Comparison of ENCODE assay signal across 12 cellular contexts in genomic region chr6:129882510-129883023, GRCh38. TPM values are rescaled to one million over a fixed set of nuclear protein-coding genes. Genes with fewer than 3 reads are reported as not detected.
DNase-seq lines count a peak whose midpoint lies in the region; ATAC-seq and TF ChIP-seq lines count a peak whose summit lies in the region.
"Had no signal": no experiment of that assay in that cellular context is flagged by ENCODE, and none has a peak within 500 bp of the region (broad histone marks: within the 10 kb centered on the region; RNA-seq: fewer than 3 reads in every experiment).

No MANE protein-coding gene starts in this region.

- H3K27me3 ChIP-seq in CD4-positive, CD25-positive, alpha-beta regulatory T cell (ENCODE audit: control insufficient read depth, insufficient read depth, low read length): no peaks in the 10 kb centered on the region
- no peaks in the 10 kb centered on the region for H3K27me3 ChIP-seq in MM.1S (replicated peaks; ENCODE audit: insufficient read depth, low read length)
- H3K27me3 ChIP-seq: SJCRH30 had no signal

- no peak overlapping the region for H3K27ac ChIP-seq in CD4-positive, CD25-positive, alpha-beta regulatory T cell (ENCODE audit: insufficient read depth, low read length, poor library complexity, severe bottlenecking)
- no peak overlapping the region for H3K27ac ChIP-seq in MM.1S (ENCODE audit: low read length)
- H3K27ac ChIP-seq: parathyroid adenoma, SJCRH30 had no signal

- DNase-seq in CD4-positive, CD25-positive, alpha-beta regulatory T cell: no peak
- DNase-seq in MM.1S (no peak), superior temporal gyrus (ENCODE audit: extremely low spot score) (no peak), HFFc6 (no peak), WTC11 (ENCODE audit: low spot score) (no peak), HT-29 (ENCODE audit: low spot score) (no peak)
- DNase-seq: NCI-H1048, SJCRH30 had no signal

- H3K36me3 Mint-ChIP-seq in CD4-positive, CD25-positive, alpha-beta regulatory T cell: peaks cover 8% of the 10 kb centered on the region
- H3K36me3 Mint-ChIP-seq in HFFc6 (ENCODE audit: low read depth) (peaks cover 21% of the 10 kb centered on the region), WTC11 (peaks cover 4% of the 10 kb centered on the region; the same call in 1 of the 2 replicates)

- H3K27me3 Mint-ChIP-seq in CD4-positive, CD25-positive, alpha-beta regulatory T cell: no peaks in the 10 kb centered on the region
- H3K27me3 Mint-ChIP-seq in HFFc6 (ENCODE audit: insufficient read depth) (0 out of 2 replicates have a peak, but pooled peaks cover 5% of the 10 kb centered on the region), WTC11 (ENCODE audit: low read depth) (no peaks in the 10 kb centered on the region; the same call in 1 of the 2 replicates)

- H2AFZ ChIP-seq in MM.1S (ENCODE audit: low read length): peak overlapping the region; percentile 7; the same call in 1 of the 2 replicates
- H2AFZ ChIP-seq: parathyroid adenoma had no signal

- peak overlapping the region in 2 of 3 donors; percentile 29 to 54 for H3K27ac Mint-ChIP-seq in CD4-positive, CD25-positive, alpha-beta regulatory T cell
- no peak overlapping the region for H3K27ac Mint-ChIP-seq in HFFc6
- no peak overlapping the region for H3K27ac Mint-ChIP-seq in WTC11

- no peaks in the 10 kb centered on the region for H3K4me1 ChIP-seq in CD4-positive, CD25-positive, alpha-beta regulatory T cell (ENCODE audit: control insufficient read depth, insufficient read depth, low read length, poor library complexity, severe bottlenecking)
- H3K4me1 ChIP-seq in MM.1S (ENCODE audit: low read length): no peaks in the 10 kb centered on the region
- H3K4me1 ChIP-seq: parathyroid adenoma had no signal

- no peak overlapping the region for H3K9ac ChIP-seq in MM.1S (ENCODE audit: low read length)
- H3K9ac ChIP-seq: parathyroid adenoma had no signal

- no peaks in the 10 kb centered on the region for H3F3A ChIP-seq in MM.1S (ENCODE audit: insufficient read depth, low read length)

- peaks cover 0 to 14% (median 6%) of the 10 kb centered on the region in 4 donors for H3K4me1 Mint-ChIP-seq in CD4-positive, CD25-positive, alpha-beta regulatory T cell
- H3K4me1 Mint-ChIP-seq in HFFc6 (ENCODE audit: low read depth) (peaks cover 8% of the 10 kb centered on the region), WTC11 (no peaks in the 10 kb centered on the region)

- ATAC-seq in CD4-positive, CD25-positive, alpha-beta regulatory T cell (ENCODE audit: low read depth in 2 of 2): no peak
- ATAC-seq in GM19043 (IDR thresholded peaks at IDR 0.05; ENCODE audit: low read depth, unreplicated experiment): peak; percentile 85
- ATAC-seq in HG02870 (IDR thresholded peaks at IDR 0.05; ENCODE audit: unreplicated experiment): peak; percentile 87
- no peak for ATAC-seq in WTC11

- peak overlapping the region in 1 of 4 donors; percentile 40 for H3K4me3 Mint-ChIP-seq in CD4-positive, CD25-positive, alpha-beta regulatory T cell
- H3K4me3 Mint-ChIP-seq in HFFc6 (no peak overlapping the region), WTC11 (no peak overlapping the region)

- peaks cover 3 to 23% (median 6%) of the 10 kb centered on the region in 7 donors for H3K9me3 Mint-ChIP-seq in CD4-positive, CD25-positive, alpha-beta regulatory T cell
- peaks cover 12% of the 10 kb centered on the region for H3K9me3 Mint-ChIP-seq in HFFc6
- H3K9me3 Mint-ChIP-seq in WTC11: peaks cover 42% of the 10 kb centered on the region

- peak overlapping the region; percentile 37 for H3K4me3 ChIP-seq in CD4-positive, CD25-positive, alpha-beta regulatory T cell (ENCODE audit: low read depth, low read length)
- no peak overlapping the region for H3K4me3 ChIP-seq in MM.1S (ENCODE audit: low read length)
- H3K4me3 ChIP-seq: SJCRH30 had no signal

- H3K9me3 ChIP-seq in CD4-positive, CD25-positive, alpha-beta regulatory T cell (ENCODE audit: control insufficient read depth in 2 of 2, low read length in 2 of 2): no peaks in the 10 kb centered on the region
- H3K9me3 ChIP-seq in MM.1S (replicated peaks; ENCODE audit: insufficient read depth, low read length): no peaks in the 10 kb centered on the region

- no peaks in the 10 kb centered on the region for H3K79me2 ChIP-seq in MM.1S (ENCODE audit: low read length)
- H3K79me2 ChIP-seq: parathyroid adenoma had no signal

- TF ChIP-seq CTCF in MM.1S (IDR thresholded peaks at IDR 0.05; ENCODE audit: low read length) (no peak), HFFc6 (IDR thresholded peaks at IDR 0.05) (no peak), WTC11 (IDR thresholded peaks at IDR 0.05) (no peak)

- peak overlapping the region; percentile 38; the same call in 1 of the 2 replicates for H3K4me2 ChIP-seq in MM.1S (ENCODE audit: low read depth, low read length)

- no peaks in the 10 kb centered on the region for H4K20me1 ChIP-seq in MM.1S (ENCODE audit: insufficient read depth, low read length)

- CTCF ChIA-PET in WTC11 (lab: Charles Lee): no interaction called here

- no peaks in the 10 kb centered on the region for H3K36me3 ChIP-seq in CD4-positive, CD25-positive, alpha-beta regulatory T cell (ENCODE audit: control insufficient read depth, insufficient read depth, low read length)
- H3K36me3 ChIP-seq in MM.1S (replicated peaks; ENCODE audit: insufficient read depth, low read length): no peaks in the 10 kb centered on the region
- H3K36me3 ChIP-seq: SJCRH30 had no signal

- H3K9me2 ChIP-seq in MM.1S (replicated peaks; ENCODE audit: insufficient read depth, low read length): no peaks in the 10 kb centered on the region

- POLR2A ChIA-PET in WTC11 (lab: Charles Lee): no interaction called here

TF ChIP-seq in WTC11, 78 proteins besides CTCF, POLR2A, EP300 and RAD21 (continues in another document):
- no peak for TF ChIP-seq ZNF317 (CRISPR knock-in tag; IDR thresholded peaks at IDR 0.05; ENCODE audit: borderline replicate concordance, low read depth)
- TF ChIP-seq TEAD4 (CRISPR knock-in tag; IDR thresholded peaks at IDR 0.05): no peak
- TF ChIP-seq RORB (CRISPR knock-in tag; IDR thresholded peaks at IDR 0.05): no peak
- no peak for TF ChIP-seq ZNF416 (CRISPR knock-in tag; IDR thresholded peaks at IDR 0.05)
- TF ChIP-seq, protein P1, sequence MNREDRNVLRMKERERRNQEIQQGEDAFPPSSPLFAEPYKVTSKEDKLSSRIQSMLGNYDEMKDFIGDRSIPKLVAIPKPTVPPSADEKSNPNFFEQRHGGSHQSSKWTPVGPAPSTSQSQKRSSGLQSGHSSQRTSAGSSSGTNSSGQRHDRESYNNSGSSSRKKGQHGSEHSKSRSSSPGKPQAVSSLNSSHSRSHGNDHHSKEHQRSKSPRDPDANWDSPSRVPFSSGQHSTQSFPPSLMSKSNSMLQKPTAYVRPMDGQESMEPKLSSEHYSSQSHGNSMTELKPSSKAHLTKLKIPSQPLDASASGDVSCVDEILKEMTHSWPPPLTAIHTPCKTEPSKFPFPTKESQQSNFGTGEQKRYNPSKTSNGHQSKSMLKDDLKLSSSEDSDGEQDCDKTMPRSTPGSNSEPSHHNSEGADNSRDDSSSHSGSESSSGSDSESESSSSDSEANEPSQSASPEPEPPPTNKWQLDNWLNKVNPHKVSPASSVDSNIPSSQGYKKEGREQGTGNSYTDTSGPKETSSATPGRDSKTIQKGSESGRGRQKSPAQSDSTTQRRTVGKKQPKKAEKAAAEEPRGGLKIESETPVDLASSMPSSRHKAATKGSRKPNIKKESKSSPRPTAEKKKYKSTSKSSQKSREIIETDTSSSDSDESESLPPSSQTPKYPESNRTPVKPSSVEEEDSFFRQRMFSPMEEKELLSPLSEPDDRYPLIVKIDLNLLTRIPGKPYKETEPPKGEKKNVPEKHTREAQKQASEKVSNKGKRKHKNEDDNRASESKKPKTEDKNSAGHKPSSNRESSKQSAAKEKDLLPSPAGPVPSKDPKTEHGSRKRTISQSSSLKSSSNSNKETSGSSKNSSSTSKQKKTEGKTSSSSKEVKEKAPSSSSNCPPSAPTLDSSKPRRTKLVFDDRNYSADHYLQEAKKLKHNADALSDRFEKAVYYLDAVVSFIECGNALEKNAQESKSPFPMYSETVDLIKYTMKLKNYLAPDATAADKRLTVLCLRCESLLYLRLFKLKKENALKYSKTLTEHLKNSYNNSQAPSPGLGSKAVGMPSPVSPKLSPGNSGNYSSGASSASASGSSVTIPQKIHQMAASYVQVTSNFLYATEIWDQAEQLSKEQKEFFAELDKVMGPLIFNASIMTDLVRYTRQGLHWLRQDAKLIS (CRISPR knock-in tag; IDR thresholded peaks at IDR 0.05; ENCODE audit: borderline replicate concordance): no peak
- no peak for TF ChIP-seq ZNF232 (CRISPR knock-in tag; IDR thresholded peaks at IDR 0.05)
- no peak for TF ChIP-seq ATF2 (CRISPR knock-in tag; IDR thresholded peaks at IDR 0.05; ENCODE audit: borderline replicate concordance, low read depth)
- TF ChIP-seq, protein P2, sequence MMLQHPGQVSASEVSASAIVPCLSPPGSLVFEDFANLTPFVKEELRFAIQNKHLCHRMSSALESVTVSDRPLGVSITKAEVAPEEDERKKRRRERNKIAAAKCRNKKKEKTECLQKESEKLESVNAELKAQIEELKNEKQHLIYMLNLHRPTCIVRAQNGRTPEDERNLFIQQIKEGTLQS (CRISPR knock-in tag; conservative IDR thresholded peaks at IDR 0.05): no peak
- no peak for TF ChIP-seq ZBTB43 (CRISPR knock-in tag; IDR thresholded peaks at IDR 0.05)

RNA-seq across cellular contexts. Expression of gene TMEM244, which starts 21.5 kb away (rescaled TPM):
- total RNA-seq in CD4-positive, CD25-positive, alpha-beta regulatory T cell: 1.1 TPM
- 1 to 10 TPM; 3.4 to 6.1 (median 4.8) TPM for polyA plus RNA-seq in CD4-positive, CD25-positive, alpha-beta regulatory T cell
- not detected for total RNA-seq in HFFc6 (2021; fragmentation: NEBNext Ultra II Directional; extraction: Animal tissue kit (Norgen Biotek cat#: 25700))
- total RNA-seq in WTC11 (2021): not detected in 3 replicates
- total RNA-seq in HT-29 (2014; rRNA removed; shearing (Covaris generic)): not detected in 2 replicates
- total RNA-seq: SJCRH30 had no signal
- polyA plus RNA-seq: BJ had no signal

Comparison
In these comparisons a context has a peak if more than half of its experiments do, and no peak if none do; other contexts are left out.
1. ATAC-seq: peak in GM19043 (single experiment) and HG02870 (single experiment); none in CD4-positive, CD25-positive, alpha-beta regulatory T cell (0 of 2) and WTC11 (single experiment).
2. H3K27ac Mint-ChIP-seq: peak in CD4-positive, CD25-positive, alpha-beta regulatory T cell (2 of 3); none in HFFc6 (single experiment) and WTC11 (single experiment).